In genomic region chr10:96820730-96821129, GRCh38 we compare ENCODE assay signal across 1 cellular context.
TF ChIP-seq lines count a peak whose summit lies in the region.

No MANE protein-coding gene starts in this region.

TF ChIP-seq in HepG2, 621 proteins besides CTCF, POLR2A, EP300 and RAD21:
- TF ChIP-seq FOXC1 (CRISPR knock-in tag; IDR thresholded peaks at IDR 0.05; ENCODE audit: borderline replicate concordance) (no peak), GMEB2 (CRISPR knock-in tag; IDR thresholded peaks at IDR 0.05; ENCODE audit: low read depth) (no peak), STAG1 (CRISPR knock-in tag; IDR thresholded peaks at IDR 0.05) (peak; percentile 39), ATF5 (CRISPR knock-in tag; IDR thresholded peaks at IDR 0.05; ENCODE audit: low read depth) (no peak), HNF4A (CRISPR knock-in tag; IDR thresholded peaks at IDR 0.05) (peak; percentile 34; the same call in 1 of the 2 replicates)
TF ChIP-seq in HepG2: peak in this region for 2.
